In genomic region chr15:68650901-68651709, GRCh38 we compare ENCODE assay signal across 8 cellular contexts.
DNase-seq lines count a peak whose midpoint lies in the region; ATAC-seq and TF ChIP-seq lines count a peak whose summit lies in the region.

No MANE protein-coding gene starts in this region.

- H3K36me3 ChIP-seq in hepatocyte (replicated peaks; ENCODE audit: insufficient read depth, low read depth) = no peaks in the 10 kb centered on the region

- H2AFZ ChIP-seq in hepatocyte = no peak overlapping the region

- H3K4me1 ChIP-seq in hepatocyte (ENCODE audit: insufficient read depth) = no peaks in the 10 kb centered on the region

- no peaks in the 10 kb centered on the region for H3K9me2 ChIP-seq in hepatocyte (replicated peaks; ENCODE audit: insufficient read depth)

- 40% methylated on average over 20 of the region's 23 CpGs for WGBS in hepatocyte (ENCODE audit: low lambda C conversion rate, missing lambda C conversion rate)

- peak; percentile 23 for DNase-seq in DMS53 treated with DMSO at 0.1 percent for 48 hours (lab: John Stamatoyannopoulos, UW; ENCODE audit: unreplicated experiment)
- DNase-seq in NAMALWA (ENCODE audit: low spot score) = peak; percentile 54
- DNase-seq in activated effector memory CD4-positive, alpha-beta T cell treated with Interleukin-2 at 50 U/mL for 16 hours = peak; percentile 4
- DNase-seq in hepatocyte (ENCODE audit: low spot score) = peak; percentile 70
- DNase-seq in stimulated activated CD4-positive, alpha-beta T cell treated with anti-CD3 and anti-CD28 coated beads, Interleukin-1b, Interleukin-23, amount 100 ng/mL, for 4 hours (ENCODE audit: low read depth in 2 of 2) = peak; percentile 15 to 47
- DNase-seq in SK-N-DZ (ENCODE audit: low spot score) = no peak
- no peak for DNase-seq in SKM-1 (lab: John Stamatoyannopoulos, UW; ENCODE audit: unreplicated experiment)

- H4K20me1 ChIP-seq in hepatocyte (ENCODE audit: insufficient read depth, poor library complexity, severe bottlenecking) = no peaks in the 10 kb centered on the region

- peak; percentile 61 for TF ChIP-seq CTCF in hepatocyte (IDR thresholded peaks at IDR 0.05; ENCODE audit: poor library complexity)

- no peak overlapping the region for H3K27ac ChIP-seq in hepatocyte

- H3K4me3 ChIP-seq in hepatocyte = no peak overlapping the region

- no peaks in the 10 kb centered on the region for H3K79me2 ChIP-seq in hepatocyte

- no peaks in the 10 kb centered on the region for H3K9me3 ChIP-seq in hepatocyte (ENCODE audit: low read depth)

- no peak for ATAC-seq in GM18909 (IDR thresholded peaks at IDR 0.05; ENCODE audit: poor library complexity, unreplicated experiment)

- H3K27me3 ChIP-seq in hepatocyte = no peaks in the 10 kb centered on the region

- peak overlapping the region; percentile 48 for H3K4me2 ChIP-seq in hepatocyte

Comparison
In these comparisons a context has a peak if more than half of its experiments do, and no peak if none do; other contexts are left out.
1. DNase-seq: peak in DMS53 treated with DMSO at 0.1 percent for 48 hours (single experiment), NAMALWA (single experiment), activated effector memory CD4-positive, alpha-beta T cell treated with Interleukin-2 at 50 U/mL for 16 hours (single experiment), hepatocyte (single experiment) and stimulated activated CD4-positive, alpha-beta T cell treated with anti-CD3 and anti-CD28 coated beads, Interleukin-1b, Interleukin-23, amount 100 ng/mL, for 4 hours (2 of 2); none in SK-N-DZ (single experiment) and SKM-1 (single experiment).